ENCODE assay signal across 1 cellular context in the genomic region with DNA sequence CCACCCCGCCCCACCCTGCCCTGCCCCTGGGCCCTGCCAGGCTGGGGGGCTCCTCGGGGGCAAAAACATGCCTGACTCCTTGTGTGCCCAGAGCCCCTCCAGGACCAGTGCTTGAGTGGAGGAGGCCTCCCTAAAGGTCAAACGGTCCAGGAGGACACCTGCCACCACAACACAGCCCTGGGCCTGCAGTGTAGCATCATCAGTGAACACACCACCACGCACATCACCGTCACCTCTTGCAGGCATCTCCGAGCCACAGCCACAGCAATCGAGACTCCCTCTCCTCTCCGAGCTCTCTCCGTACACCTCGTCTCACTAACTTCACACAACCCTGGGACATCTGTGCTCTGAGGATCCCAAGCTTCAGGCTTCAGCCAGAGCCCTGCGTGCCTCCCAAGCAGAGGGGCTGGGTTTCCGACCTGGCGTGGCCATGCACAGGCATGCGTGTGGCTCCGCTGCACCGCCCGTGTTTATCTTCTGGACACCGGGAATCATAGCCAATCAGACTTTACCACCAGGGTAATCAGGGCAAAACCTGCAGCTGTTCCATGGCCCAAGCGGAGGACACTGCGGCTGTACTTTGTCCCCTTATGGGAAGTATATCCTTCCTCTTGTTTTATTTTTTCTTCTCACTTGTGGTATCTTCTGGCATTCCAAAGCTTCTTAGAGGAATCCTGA.
TF ChIP-seq lines count a peak whose summit lies in the region.

No MANE protein-coding gene starts in this region.

TF ChIP-seq in IMR-90, 13 proteins besides CTCF, POLR2A, EP300 and RAD21:
- TF ChIP-seq MAFK (IDR thresholded peaks at IDR 0.05; ENCODE audit: low read depth, low read length) (no peak), RCOR1 (IDR thresholded peaks at IDR 0.05; ENCODE audit: insufficient replicate concordance, low read length) (no peak), MXI1 (IDR thresholded peaks at IDR 0.05; ENCODE audit: borderline replicate concordance, low read depth, low read length) (no peak), RFX5 (IDR thresholded peaks at IDR 0.05; ENCODE audit: low read depth, low read length) (no peak), BHLHE40 (IDR thresholded peaks at IDR 0.05; ENCODE audit: low read depth, low read length) (no peak), NFE2L2 (IDR thresholded peaks at IDR 0.05; ENCODE audit: low read depth, low read length) (no peak), CHD1 (IDR thresholded peaks at IDR 0.05; ENCODE audit: low read depth, low read length) (no peak), FOS (IDR thresholded peaks at IDR 0.05; ENCODE audit: low read depth, low read length) (no peak), SMC3 (IDR thresholded peaks at IDR 0.05; ENCODE audit: low read depth, low read length) (no peak), MAZ (IDR thresholded peaks at IDR 0.05; ENCODE audit: borderline replicate concordance, low read depth, low read length) (no peak), CEBPB (IDR thresholded peaks at IDR 0.05; ENCODE audit: low read depth, low read length) (no peak)
- TF ChIP-seq, protein P1, sequence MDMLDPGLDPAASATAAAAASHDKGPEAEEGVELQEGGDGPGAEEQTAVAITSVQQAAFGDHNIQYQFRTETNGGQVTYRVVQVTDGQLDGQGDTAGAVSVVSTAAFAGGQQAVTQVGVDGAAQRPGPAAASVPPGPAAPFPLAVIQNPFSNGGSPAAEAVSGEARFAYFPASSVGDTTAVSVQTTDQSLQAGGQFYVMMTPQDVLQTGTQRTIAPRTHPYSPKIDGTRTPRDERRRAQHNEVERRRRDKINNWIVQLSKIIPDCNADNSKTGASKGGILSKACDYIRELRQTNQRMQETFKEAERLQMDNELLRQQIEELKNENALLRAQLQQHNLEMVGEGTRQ (IDR thresholded peaks at IDR 0.05; ENCODE audit: low read depth, low read length): no peak
- TF ChIP-seq, protein P2, sequence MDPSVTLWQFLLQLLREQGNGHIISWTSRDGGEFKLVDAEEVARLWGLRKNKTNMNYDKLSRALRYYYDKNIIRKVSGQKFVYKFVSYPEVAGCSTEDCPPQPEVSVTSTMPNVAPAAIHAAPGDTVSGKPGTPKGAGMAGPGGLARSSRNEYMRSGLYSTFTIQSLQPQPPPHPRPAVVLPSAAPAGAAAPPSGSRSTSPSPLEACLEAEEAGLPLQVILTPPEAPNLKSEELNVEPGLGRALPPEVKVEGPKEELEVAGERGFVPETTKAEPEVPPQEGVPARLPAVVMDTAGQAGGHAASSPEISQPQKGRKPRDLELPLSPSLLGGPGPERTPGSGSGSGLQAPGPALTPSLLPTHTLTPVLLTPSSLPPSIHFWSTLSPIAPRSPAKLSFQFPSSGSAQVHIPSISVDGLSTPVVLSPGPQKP (IDR thresholded peaks at IDR 0.05; ENCODE audit: borderline replicate concordance, low read depth, low read length): no peak
